ENCODE assay signal across 25 cellular contexts in genomic region chr7:2379161-2379560, GRCh38.
"Had no signal": no experiment of that assay in that cellular context is flagged by ENCODE, and none has a peak within 500 bp of the region (broad histone marks: within the 10 kb centered on the region; RNA-seq: fewer than 3 reads in every experiment).

No MANE protein-coding gene starts in this region.

- H3K4me2 ChIP-seq: hepatocyte had no signal

- ATAC-seq: foreskin keratinocyte, gastroesophageal sphincter, left cardiac atrium, left lung, right lobe of liver, upper lobe of right lung had no signal

- H3K4me3 ChIP-seq: coronary artery, esophagus muscularis mucosa, gastroesophageal sphincter, heart left ventricle, hepatocyte, left lung, right lobe of liver, suprapubic skin, transverse colon, upper lobe of right lung, vagina had no signal

- H3K9me3 Mint-ChIP-seq: naive thymus-derived CD4-positive, alpha-beta T cell; stimulated activated naive B cell treated with anti-CD40 and anti-IgM and Interleukin-4, amounts not matched to agents 10 μg/mL and 1 μg/mL and 100 μg/mL, for 72 hours; stimulated activated naive CD8-positive, alpha-beta T cell treated with anti-CD3 and anti-CD28 coated beads, Interleukin-15, Interleukin-2, amounts not matched to agents 100 ng/mL and 50 ng/mL, for 24 hours had no signal

- H3K4me3 Mint-ChIP-seq: naive thymus-derived CD4-positive, alpha-beta T cell; stimulated activated naive B cell treated with anti-CD40 and anti-IgM and Interleukin-4, amounts not matched to agents 10 μg/mL and 1 μg/mL and 100 μg/mL, for 72 hours; stimulated activated naive CD8-positive, alpha-beta T cell treated with anti-CD3 and anti-CD28 coated beads, Interleukin-15, Interleukin-2, amounts not matched to agents 100 ng/mL and 50 ng/mL, for 24 hours had no signal

- H3K27ac ChIP-seq: coronary artery, esophagus muscularis mucosa, foreskin keratinocyte, gastroesophageal sphincter, heart left ventricle, hepatocyte, left lung, parathyroid adenoma, right lobe of liver, suprapubic skin, transverse colon, upper lobe of right lung, vagina had no signal

- H3K27me3 Mint-ChIP-seq: naive thymus-derived CD4-positive, alpha-beta T cell; progenitor cell of endocrine pancreas; stimulated activated naive B cell treated with anti-CD40 and anti-IgM and Interleukin-4, amounts not matched to agents 10 μg/mL and 1 μg/mL and 100 μg/mL, for 72 hours; stimulated activated naive CD8-positive, alpha-beta T cell treated with anti-CD3 and anti-CD28 coated beads, Interleukin-15, Interleukin-2, amounts not matched to agents 100 ng/mL and 50 ng/mL, for 24 hours had no signal

- H3K27ac Mint-ChIP-seq: naive thymus-derived CD4-positive, alpha-beta T cell; progenitor cell of endocrine pancreas; stimulated activated naive CD8-positive, alpha-beta T cell treated with anti-CD3 and anti-CD28 coated beads, Interleukin-15, Interleukin-2, amounts not matched to agents 100 ng/mL and 50 ng/mL, for 24 hours had no signal

- H3K9me3 ChIP-seq: esophagus muscularis mucosa, gastroesophageal sphincter, heart left ventricle, left lung, right lobe of liver, suprapubic skin, transverse colon, upper lobe of right lung, vagina had no signal

- H3K4me1 ChIP-seq: esophagus muscularis mucosa, foreskin keratinocyte, gastroesophageal sphincter, heart left ventricle, left lung, parathyroid adenoma, suprapubic skin, transverse colon, upper lobe of right lung, vagina had no signal

- H2AFZ ChIP-seq: hepatocyte, parathyroid adenoma had no signal

- H3K9ac ChIP-seq: parathyroid adenoma had no signal

- H3K27me3 ChIP-seq: esophagus muscularis mucosa, foreskin keratinocyte, gastroesophageal sphincter, heart left ventricle, hepatocyte, left lung, right lobe of liver, suprapubic skin, transverse colon, upper lobe of right lung, vagina had no signal

- DNase-seq: dermis blood vessel endothelial cell; effector memory CD4-positive, alpha-beta T cell; foreskin keratinocyte; left cardiac atrium; left lung; mesendoderm; midbrain; naive thymus-derived CD4-positive, alpha-beta T cell; right lobe of liver; small intestine; stimulated activated CD4-positive, alpha-beta T cell treated with anti-CD3 and anti-CD28 coated beads, Interleukin-15, amount 100 ng/mL, for 24 hours; stimulated activated CD4-positive, alpha-beta T cell treated with anti-CD3 and anti-CD28 coated beads, Interleukin-2, amount 100 ng/mL, for 48 hours; stimulated activated naive B cell treated with anti-CD40 and anti-IgM and Interleukin-4, amounts not matched to agents 10 μg/mL and 1 μg/mL and 100 μg/mL, for 72 hours; transverse colon; upper lobe of right lung had no signal
